Comparison of ENCODE assay signal across 16 cellular contexts in genomic region chr3:17901893-17902292, GRCh38.
A peak's percentile ranks its signal among the peaks of the same experiment; 100 is the strongest.
DNase-seq lines count a peak whose midpoint lies in the region; ATAC-seq, FAIRE-seq and TF ChIP-seq lines count a peak whose summit lies in the region.
"Had no signal": no experiment of that assay in that cellular context is flagged by ENCODE, and none has a peak within 500 bp of the region (broad histone marks: within the 10 kb centered on the region; RNA-seq: fewer than 3 reads in every experiment).

No MANE protein-coding gene starts in this region.

- POLR2A ChIA-PET in GM12878 (lab: Charles Lee) = interaction anchor here (0.7 kb wide), 1 partner anchor 224 kb away, joined by 3 read pairs; no protein-coding TSS in a partner anchor

- peaks cover 2% of the 10 kb centered on the region; the same call in 2 of the 3 replicates for H3K9me3 ChIP-seq in GM12878 (replicated peaks; ENCODE audit: control insufficient read depth, insufficient read depth, low read length)
- H3K9me3 ChIP-seq: Caco-2 had no signal

- BruUV-seq in GM12878 (replicated peaks; lab: Mats Ljungman, UMichigan) = no TSS peak

- TF ChIP-seq RAD21 in GM12878 (IDR thresholded peaks at IDR 0.05; ENCODE audit: insufficient read depth, low read depth, low read length) = no peak

- peak; percentile 62 for FAIRE-seq in GM12878 (lab: Jason Lieb, UNC)

- CTCF ChIA-PET in GM12878 (lab: Yijun Ruan, JAX) = interaction anchor here (0.6 to 1.7 kb wide), 3 partner anchors 225 to 837 kb away, joined by 3 to 5 read pairs (median 4); no protein-coding TSS in a partner anchor

- peaks cover 2% of the 10 kb centered on the region for H3K4me1 ChIP-seq in GM12878 (ENCODE audit: control insufficient read depth, insufficient read depth, low read length)
- H3K4me1 ChIP-seq: Caco-2, neural progenitor cell had no signal

- H3K79me2 ChIP-seq in GM12878 (ENCODE audit: control insufficient read depth, insufficient read depth, low read length) = no peaks in the 10 kb centered on the region

- WGBS in GM12878 (ENCODE audit: insufficient coverage, insufficient replicate concordance, low lambda C conversion rate, missing lambda C conversion rate) = 0% methylated on average over 1 of the region's 1 CpG

- RAD21 ChIA-PET in GM12878 (lab: Charles Lee; ENCODE audit: unreplicated experiment) = interaction anchor here (1.2 to 1.8 kb wide), 2 partner anchors 225 to 395 kb away, joined by 3 to 7 read pairs; no protein-coding TSS in a partner anchor

- H3K4me2 ChIP-seq in GM12878 (ENCODE audit: control insufficient read depth, insufficient read depth) = no peak overlapping the region
- H3K4me2 ChIP-seq: neural progenitor cell, PC-9 had no signal

- no peaks in the 10 kb centered on the region for H3K27me3 ChIP-seq in GM12878 (replicated peaks in 1 of 2; ENCODE audit: control insufficient read depth in 2 of 2, insufficient read depth in 2 of 2, low read length in 1 of 2)
- H3K27me3 ChIP-seq: neural progenitor cell had no signal

- H3K27ac ChIP-seq in GM12878 (ENCODE audit: control insufficient read depth, insufficient read depth) = no peak overlapping the region
- H3K27ac ChIP-seq: neural progenitor cell, PC-9 had no signal

- intact Hi-C loops in GM12878 (cut with micrococcal nuclease; ENCODE audit: unreplicated experiment) = no loop called here

- in situ Hi-C loops in GM12878 (cut with MboI) = no loop called here

- ATAC-seq in GM18519 (IDR thresholded peaks at IDR 0.05; ENCODE audit: low FRiP score, unreplicated experiment) = peak; percentile 97
- peak; percentile 82 for ATAC-seq in HG02623 (IDR thresholded peaks at IDR 0.05; ENCODE audit: unreplicated experiment)
- ATAC-seq in HG03571 (IDR thresholded peaks at IDR 0.05; ENCODE audit: unreplicated experiment) = peak; percentile 82
- peak; percentile 86 for ATAC-seq in GM12878

- no peak overlapping the region for H2AFZ ChIP-seq in GM12878 (ENCODE audit: control insufficient read depth, low read depth, low read length)
- H2AFZ ChIP-seq: neural progenitor cell, PC-9 had no signal

- no peak for TF ChIP-seq EP300 in GM12878 (IDR thresholded peaks at IDR 0.05; ENCODE audit: borderline replicate concordance in 1 of 2, control insufficient read depth in 1 of 2, low read depth in 2 of 2, low read length in 2 of 2)

- SMC1A ChIA-PET in GM12878 (lab: Charles Lee; ENCODE audit: uncharacterized antibody, unreplicated experiment) = interaction anchor here (0.7 kb wide), 2 partner anchors 199 to 225 kb away, joined by 3 read pairs; no protein-coding TSS in a partner anchor

- no peaks in the 10 kb centered on the region for H3K36me3 ChIP-seq in GM12878 (ENCODE audit: control insufficient read depth in 2 of 2, insufficient read depth in 2 of 2, low read length in 1 of 2)
- H3K36me3 ChIP-seq: neural progenitor cell had no signal

- no peak for DNase-seq in GM12878 (ENCODE audit: low read depth, low spot score)
- no peak for DNase-seq in stimulated activated CD4-positive, alpha-beta T cell treated with anti-CD3 and anti-CD28 coated beads, Interleukin-1b, Interleukin-23, amount 100 ng/mL, for 48 hours
- no peak for DNase-seq in NCI-H187 (lab: John Stamatoyannopoulos, UW)
- DNase-seq in retina = no peak
- no peak for DNase-seq in activated effector memory CD4-positive, alpha-beta T cell treated with anti-CD3 and anti-CD28 coated beads, Interleukin-2, amount 50 U/mL, for 16 hours
- DNase-seq: activated T-cell treated with anti-CD3 and anti-CD28 coated beads, Interleukin-2, amount 50 U/mL, for 1 hour; Caco-2; kidney glomerular epithelial cell; NCI-H1417 treated with DMSO at 0.1 percent for 48 hours; PC-9; stimulated activated CD4-positive, alpha-beta T cell treated with anti-CD3 and anti-CD28 coated beads, Interleukin-12 subunit alpha, Interleukin-12 subunit beta, amount 100 ng/mL, for 4 hours; stimulated activated naive CD4-positive, alpha-beta T cell had no signal

- H3K4me3 ChIP-seq in GM12878 = no peak overlapping the region
- H3K4me3 ChIP-seq: neural progenitor cell, PC-9 had no signal

- no peaks in the 10 kb centered on the region for H4K20me1 ChIP-seq in GM12878 (ENCODE audit: control insufficient read depth, insufficient read depth)

- no peak for TF ChIP-seq CTCF in GM12878 (IDR thresholded peaks at IDR 0.05 in 2 of 3, conservative IDR thresholded peaks at IDR 0.05 in 1 of 3; ENCODE audit: control insufficient read depth in 2 of 3, extremely low read depth in 1 of 3, insufficient read depth in 1 of 3, low read depth in 3 of 3, low read length in 3 of 3)

- TF ChIP-seq POLR2A in GM12878 (IDR thresholded peaks at IDR 0.05; ENCODE audit: low read depth, low read length) = no peak

- H3K9ac ChIP-seq in GM12878 (ENCODE audit: control insufficient read depth, insufficient read depth, low read length) = no peak overlapping the region
- H3K9ac ChIP-seq: neural progenitor cell had no signal

TF ChIP-seq in GM12878, 131 proteins besides CTCF, POLR2A, EP300 and RAD21:
- no peak for TF ChIP-seq CHD4 (IDR thresholded peaks at IDR 0.05)
- TF ChIP-seq ZNF384 (IDR thresholded peaks at IDR 0.05; ENCODE audit: borderline replicate concordance, low read depth, low read length) = peak; percentile 34; the same call in 1 of the 2 replicates
- TF ChIP-seq RUNX3 (IDR thresholded peaks at IDR 0.05; ENCODE audit: low read length) = no peak
- TF ChIP-seq RCOR1 (conservative IDR thresholded peaks at IDR 0.05; ENCODE audit: low read depth, low read length) = no peak
- no peak for TF ChIP-seq KAT2A (conservative IDR thresholded peaks at IDR 0.05; ENCODE audit: control insufficient read depth, low read depth, low read length)
- no peak for TF ChIP-seq EGR1 (IDR thresholded peaks at IDR 0.05; ENCODE audit: borderline replicate concordance in 1 of 2, low read depth in 2 of 2, low read length in 2 of 2)
- TF ChIP-seq SPI1 (IDR thresholded peaks at IDR 0.05; ENCODE audit: borderline replicate concordance, insufficient read depth, low read depth, low read length) = peak; percentile 63; the same call in 1 of the 2 replicates
- TF ChIP-seq MEF2B (IDR thresholded peaks at IDR 0.05; ENCODE audit: partially characterized antibody, poor library complexity, severe bottlenecking) = no peak
- TF ChIP-seq ATF3 (IDR thresholded peaks at IDR 0.05; ENCODE audit: borderline replicate concordance, extremely low read depth, low read depth, low read length) = no peak
- no peak for TF ChIP-seq ZNF274 (IDR thresholded peaks at IDR 0.05; ENCODE audit: insufficient read depth, insufficient read length)
- no peak for TF ChIP-seq HCFC1 (IDR thresholded peaks at IDR 0.05; ENCODE audit: low read length)
- no peak for TF ChIP-seq MAX (IDR thresholded peaks at IDR 0.05; ENCODE audit: low read depth, low read length)
- no peak for TF ChIP-seq HDGF (IDR thresholded peaks at IDR 0.05)
- no peak for TF ChIP-seq ETV6 (conservative IDR thresholded peaks at IDR 0.05 in 1 of 2, IDR thresholded peaks at IDR 0.05 in 1 of 2; ENCODE audit: borderline replicate concordance in 1 of 2, low read depth in 1 of 2)
- no peak for TF ChIP-seq KDM1A (IDR thresholded peaks at IDR 0.05; ENCODE audit: borderline replicate concordance)
- 0 out of 2 replicates have a peak, but pooled peaks have one; percentile 14 for TF ChIP-seq NR2F1 (conservative IDR thresholded peaks at IDR 0.05)
- TF ChIP-seq ZNF622 (IDR thresholded peaks at IDR 0.05) = no peak
- TF ChIP-seq CHD2 (IDR thresholded peaks at IDR 0.05; ENCODE audit: borderline replicate concordance, low read depth, low read length) = no peak
- no peak for TF ChIP-seq SKIL (IDR thresholded peaks at IDR 0.05; ENCODE audit: low read depth, poor library complexity, severe bottlenecking)
